1 cellular context compared by ENCODE assay signal in the genomic region with DNA sequence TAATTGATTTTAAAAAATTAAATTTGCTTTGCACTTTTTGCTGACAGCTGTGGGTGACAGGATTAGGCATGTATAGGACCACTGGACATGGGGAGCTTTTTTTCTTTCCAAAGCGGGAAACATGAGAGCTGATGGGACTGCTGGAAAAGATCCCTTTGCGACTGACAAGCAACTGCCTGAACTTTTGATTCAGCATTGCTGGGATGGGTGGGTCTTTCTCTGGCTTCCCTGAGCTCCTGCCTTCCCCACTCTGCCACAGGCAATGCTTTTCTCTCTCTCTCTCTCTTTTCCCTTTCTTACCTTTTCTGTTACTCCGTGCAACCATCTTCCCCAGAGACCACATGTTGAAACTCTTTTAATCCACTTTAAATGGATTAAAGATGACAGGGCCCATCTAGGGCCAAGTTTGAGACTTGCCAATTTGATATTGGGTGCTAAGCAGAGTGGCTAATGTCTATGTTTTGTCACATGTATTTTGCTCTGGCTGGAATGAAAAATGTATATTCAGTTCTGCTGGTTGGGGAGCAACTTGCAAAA.
TF ChIP-seq lines count a peak whose summit lies in the region.

No MANE protein-coding gene starts in this region.

TF ChIP-seq in K562, 482 proteins besides CTCF, POLR2A, EP300 and RAD21 (continued from another document):
- TF ChIP-seq GTF2A2 (tag; IDR thresholded peaks at IDR 0.05), result no peak
